Comparison of ENCODE assay signal across 8 cellular contexts in genomic region chr6:30613251-30614043, GRCh38.
DNase-seq lines count a peak whose midpoint lies in the region; ATAC-seq and TF ChIP-seq lines count a peak whose summit lies in the region.

No MANE protein-coding gene starts in this region.

- H3K4me2 ChIP-seq in DND-41 (ENCODE audit: insufficient read depth, low read length) (peak overlapping the region; percentile 72; the same call in 1 of the 2 replicates), OCI-LY3 (ENCODE audit: low read length) (peak overlapping the region; percentile 99)

- H3K27me3 ChIP-seq in DND-41 (ENCODE audit: insufficient read depth, low read length, poor library complexity) (no peaks in the 10 kb centered on the region), OCI-LY3 (ENCODE audit: low read depth, low read length) (no peaks in the 10 kb centered on the region), neutrophil (no peaks in the 10 kb centered on the region)
- H3K27me3 ChIP-seq in effector memory CD4-positive, alpha-beta T cell (replicated peaks; ENCODE audit: control insufficient read depth, insufficient read depth, low read length, poor library complexity, severe bottlenecking), result no peaks in the 10 kb centered on the region

- H3K36me3 ChIP-seq in DND-41 (ENCODE audit: insufficient read depth, low read length) (peaks cover 63% of the 10 kb centered on the region), OCI-LY3 (replicated peaks; ENCODE audit: low read depth, low read length) (peaks cover 69% of the 10 kb centered on the region), neutrophil (peaks cover 29% of the 10 kb centered on the region)
- peaks cover 19% of the 10 kb centered on the region for H3K36me3 ChIP-seq in effector memory CD4-positive, alpha-beta T cell (ENCODE audit: control insufficient read depth, insufficient read depth, low read length)

- no peak overlapping the region for H2AFZ ChIP-seq in DND-41 (ENCODE audit: low read depth, low read length)
- H2AFZ ChIP-seq in OCI-LY3 (ENCODE audit: low read depth, low read length), result no peak overlapping the region

- H3K79me2 ChIP-seq in DND-41 (ENCODE audit: insufficient read depth, low read length) (peaks cover 84% of the 10 kb centered on the region), OCI-LY3 (ENCODE audit: low read length) (peaks cover 71% of the 10 kb centered on the region)

- H3K4me3 ChIP-seq in DND-41 (ENCODE audit: low read depth in 1 of 2, low read length in 2 of 2), result no peak overlapping the region
- H3K4me3 ChIP-seq in OCI-LY3 (ENCODE audit: low read length), result no peak overlapping the region
- H3K4me3 ChIP-seq in effector memory CD4-positive, alpha-beta T cell (ENCODE audit: insufficient read depth, low read depth, low read length, poor library complexity, severe bottlenecking), result no peak overlapping the region
- H3K4me3 ChIP-seq in neutrophil (ENCODE audit: low read depth in 1 of 2, low read length in 1 of 2), result peak overlapping the region; percentile 82 to 92

- peaks cover 24% of the 10 kb centered on the region for H4K20me1 ChIP-seq in DND-41 (ENCODE audit: insufficient read depth, low read length)
- peaks cover 23% of the 10 kb centered on the region for H4K20me1 ChIP-seq in OCI-LY3 (ENCODE audit: insufficient read depth, low read length)

- ATAC-seq in DND-41 (ENCODE audit: insufficient read depth, low read depth) (no peak), GM18870 (IDR thresholded peaks at IDR 0.05; ENCODE audit: unreplicated experiment) (no peak), GM21447 (IDR thresholded peaks at IDR 0.05; ENCODE audit: unreplicated experiment) (no peak)

- DNase-seq in DND-41, result no peak
- DNase-seq in effector memory CD4-positive, alpha-beta T cell, result no peak
- no peak for DNase-seq in UCSD-AML1 (lab: John Stamatoyannopoulos, UW; ENCODE audit: unreplicated experiment)
- DNase-seq in NCI-H446 treated with DMSO at 0.1 percent for 48 hours (lab: John Stamatoyannopoulos, UW), result no peak

- peaks cover 25% of the 10 kb centered on the region for H3K4me1 ChIP-seq in DND-41 (ENCODE audit: insufficient read depth, low read length)
- H3K4me1 ChIP-seq in OCI-LY3 (ENCODE audit: low read length), result peaks cover 21% of the 10 kb centered on the region
- H3K4me1 ChIP-seq in effector memory CD4-positive, alpha-beta T cell (ENCODE audit: control insufficient read depth, insufficient read depth, low read length, poor library complexity, severe bottlenecking), result peaks cover 22% of the 10 kb centered on the region
- H3K4me1 ChIP-seq in neutrophil (ENCODE audit: control insufficient read depth in 1 of 2, insufficient read depth in 1 of 2, low read depth in 1 of 2, low read length in 1 of 2), result peaks cover 38 to 42% of the 10 kb centered on the region in 2 experiments

- H3K27ac ChIP-seq in DND-41 (ENCODE audit: low read length) (peak overlapping the region; percentile 95; the same call in 1 of the 2 replicates), OCI-LY3 (ENCODE audit: low read length) (peak overlapping the region; percentile 87), neutrophil (peak overlapping the region; percentile 98)
- peak overlapping the region; percentile 97 for H3K27ac ChIP-seq in effector memory CD4-positive, alpha-beta T cell (ENCODE audit: insufficient read depth, low read length, poor library complexity, severe bottlenecking)

- TF ChIP-seq CTCF in DND-41 (IDR thresholded peaks at IDR 0.05; ENCODE audit: borderline replicate concordance, extremely low read depth, low read length, poor library complexity, severe bottlenecking) (no peak), OCI-LY3 (IDR thresholded peaks at IDR 0.05; ENCODE audit: low read depth, low read length) (no peak), neutrophil (IDR thresholded peaks at IDR 0.05) (no peak)

- 0 out of 2 replicates have a peak overlapping the region, but pooled peaks have one; percentile 96 for H3K9ac ChIP-seq in DND-41 (ENCODE audit: low read depth, low read length)
- H3K9ac ChIP-seq in OCI-LY3 (ENCODE audit: low read length), result 0 out of 2 replicates have a peak overlapping the region, but pooled peaks have one; percentile 100

- H3K9me3 ChIP-seq in DND-41 (ENCODE audit: insufficient read depth, low read length, severe bottlenecking) (no peaks in the 10 kb centered on the region), OCI-LY3 (ENCODE audit: insufficient read depth, low read length) (no peaks in the 10 kb centered on the region), neutrophil (no peaks in the 10 kb centered on the region)
- no peaks in the 10 kb centered on the region for H3K9me3 ChIP-seq in effector memory CD4-positive, alpha-beta T cell (ENCODE audit: control insufficient read depth, low read length)

Comparison
In these comparisons a context has a peak if more than half of its experiments do, and no peak if none do; other contexts are left out.
1. H3K4me3 ChIP-seq: peak in neutrophil (2 of 2); none in DND-41 (0 of 2), OCI-LY3 (single experiment) and effector memory CD4-positive, alpha-beta T cell (single experiment).
2. Peak in every context shown above with its lines, with median percentiles within 50 percentile points of each other: H3K27ac ChIP-seq.